ENCODE assay signal across 1 cellular context in genomic region chr5:173757279-173757678, GRCh38.
TF ChIP-seq lines count a peak whose summit lies in the region.

No MANE protein-coding gene starts in this region.

TF ChIP-seq in GM23338, 12 proteins besides CTCF, POLR2A, EP300 and RAD21:
- TF ChIP-seq REST (IDR thresholded peaks at IDR 0.05; ENCODE audit: unreplicated experiment) (no peak), EZH2 (IDR thresholded peaks at IDR 0.05; ENCODE audit: low read depth, unreplicated experiment) (no peak), NANOG (IDR thresholded peaks at IDR 0.05; ENCODE audit: borderline replicate concordance) (no peak), ZNF114 (CRISPR knock-in tag; IDR thresholded peaks at IDR 0.05) (no peak), ZNF331 (CRISPR knock-in tag; IDR thresholded peaks at IDR 0.05; ENCODE audit: low read depth) (no peak), STAT1 (IDR thresholded peaks at IDR 0.05; ENCODE audit: unreplicated experiment) (no peak), JUNB (IDR thresholded peaks at IDR 0.05; ENCODE audit: unreplicated experiment) (no peak), POLR2AphosphoS5 (IDR thresholded peaks at IDR 0.05; ENCODE audit: low read depth) (no peak), ZNF462 (CRISPR knock-in tag; IDR thresholded peaks at IDR 0.05) (no peak), ETS1 (IDR thresholded peaks at IDR 0.05) (no peak), EZH2phosphoT487 (IDR thresholded peaks at IDR 0.05; ENCODE audit: unreplicated experiment) (no peak), CREB1 (CRISPR knock-in tag; IDR thresholded peaks at IDR 0.05; ENCODE audit: low read depth) (no peak)
TF ChIP-seq in GM23338: peak in this region for 0.
